Comparison of ENCODE assay signal across 14 cellular contexts in the genomic region with DNA sequence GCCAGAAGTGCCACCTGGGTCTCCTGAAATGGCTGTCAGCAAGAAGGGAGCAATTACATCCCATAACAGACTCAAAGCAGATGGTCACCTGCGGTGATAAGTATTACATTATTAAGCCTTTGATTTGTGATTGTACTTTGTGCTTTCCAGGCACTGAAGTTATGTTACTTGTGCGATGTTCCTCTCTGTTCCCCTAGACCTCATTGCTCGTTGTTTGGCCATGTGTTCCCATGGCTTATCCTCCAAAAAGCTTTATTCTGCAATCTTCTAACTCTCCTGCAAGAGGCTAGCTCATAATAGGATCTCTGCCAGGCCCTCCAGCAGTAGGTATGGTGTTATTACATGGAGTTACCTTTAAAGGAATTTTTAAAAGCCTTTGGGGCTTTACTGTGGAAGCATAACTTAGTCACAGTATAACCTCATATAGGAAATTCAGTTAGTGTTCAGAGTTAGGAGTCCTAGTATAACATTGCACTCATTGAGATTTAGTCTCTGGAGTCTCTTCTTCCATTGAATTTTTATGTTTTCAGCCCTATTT.
DNase-seq lines count a peak whose midpoint lies in the region; ATAC-seq and TF ChIP-seq lines count a peak whose summit lies in the region.
"Had no signal": no experiment of that assay in that cellular context is flagged by ENCODE, and none has a peak within 500 bp of the region (broad histone marks: within the 10 kb centered on the region; RNA-seq: fewer than 3 reads in every experiment).

No MANE protein-coding gene starts in this region.

- no peak for TF ChIP-seq CTCF in glutamatergic neuron (IDR thresholded peaks at IDR 0.05; ENCODE audit: partially characterized antibody, unreplicated experiment)

- no peaks in the 10 kb centered on the region for H3K27me3 Mint-ChIP-seq in activated T-cell treated with anti-CD3 and anti-CD28 coated beads, Interleukin-2, amount 50 U/mL, for 72 hours (ENCODE audit: low read depth)
- no peaks in the 10 kb centered on the region for H3K27me3 Mint-ChIP-seq in glutamatergic neuron (ENCODE audit: unreplicated experiment)
- H3K27me3 Mint-ChIP-seq: memory B cell had no signal

- no peaks in the 10 kb centered on the region for H3K36me3 Mint-ChIP-seq in activated T-cell treated with anti-CD3 and anti-CD28 coated beads, Interleukin-2, amount 50 U/mL, for 72 hours (ENCODE audit: insufficient read depth in 2 of 2)
- H3K36me3 Mint-ChIP-seq in glutamatergic neuron (ENCODE audit: unreplicated experiment): no peaks in the 10 kb centered on the region
- H3K36me3 Mint-ChIP-seq: memory B cell had no signal

- peaks cover 6% of the 10 kb centered on the region for H3K4me1 Mint-ChIP-seq in activated T-cell treated with anti-CD3 and anti-CD28 coated beads, Interleukin-2, amount 50 U/mL, for 72 hours (ENCODE audit: low read depth)
- H3K4me1 Mint-ChIP-seq in glutamatergic neuron (ENCODE audit: low read depth, unreplicated experiment): peaks cover 9% of the 10 kb centered on the region
- H3K4me1 Mint-ChIP-seq: memory B cell had no signal

- no peak for DNase-seq in activated T-cell treated with anti-CD3 and anti-CD28 coated beads, Interleukin-2, amount 50 U/mL, for 72 hours
- no peak for DNase-seq in activated T-cell treated with anti-CD3 and anti-CD28 coated beads, Interleukin-2, amount 50 U/mL, for 1 hour
- DNase-seq in NCI-H82 treated with DMSO at 0.1 percent for 48 hours (lab: John Stamatoyannopoulos, UW; ENCODE audit: unreplicated experiment) (peak; percentile 96), glutamatergic neuron (no peak), epidermal melanocyte (ENCODE audit: insufficient read length, low spot score) (no peak), occipital lobe (lab: John Stamatoyannopoulos, UW) (no peak), C1 segment of cervical spinal cord (lab: John Stamatoyannopoulos, UW) (no peak)
- DNase-seq: activated T-cell treated with anti-CD3 and anti-CD28 coated beads, Interleukin-2, amount 50 U/mL, for 4 hours; MG63; NK-92 treated with Interleukin-12 subunit alpha and Interleukin-12 subunit beta, amount 100 ng/mL, for 24 hours; posterior cingulate gyrus; SW 1271 had no signal

- no peak for ATAC-seq in activated T-cell treated with anti-CD3 and anti-CD28 coated beads, Interleukin-2, amount 50 U/mL, for 72 hours (replicated peaks in 1 of 2)
- ATAC-seq in GM21737 (IDR thresholded peaks at IDR 0.05; ENCODE audit: unreplicated experiment): no peak
- ATAC-seq: activated T-cell treated with anti-CD3 and anti-CD28 coated beads, Interleukin-2, amount 50 U/mL, for 4 hours had no signal

- H3K27ac Mint-ChIP-seq in activated T-cell treated with anti-CD3 and anti-CD28 coated beads, Interleukin-2, amount 50 U/mL, for 72 hours: peak overlapping the region; percentile 69
- H3K27ac Mint-ChIP-seq in glutamatergic neuron (ENCODE audit: unreplicated experiment): peak overlapping the region; percentile 43
- H3K27ac Mint-ChIP-seq: memory B cell had no signal

- H3K9me3 Mint-ChIP-seq in activated T-cell treated with anti-CD3 and anti-CD28 coated beads, Interleukin-2, amount 50 U/mL, for 72 hours: no peaks in the 10 kb centered on the region
- peaks cover 5% of the 10 kb centered on the region for H3K9me3 Mint-ChIP-seq in glutamatergic neuron (ENCODE audit: unreplicated experiment)
- H3K9me3 Mint-ChIP-seq: activated T-cell treated with anti-CD3 and anti-CD28 coated beads, Interleukin-2, amount 50 U/mL, for 4 hours; memory B cell had no signal

- no peak overlapping the region for H3K4me3 Mint-ChIP-seq in activated T-cell treated with anti-CD3 and anti-CD28 coated beads, Interleukin-2, amount 50 U/mL, for 72 hours
- no peak overlapping the region for H3K4me3 Mint-ChIP-seq in glutamatergic neuron (ENCODE audit: unreplicated experiment)
- H3K4me3 Mint-ChIP-seq: activated T-cell treated with anti-CD3 and anti-CD28 coated beads, Interleukin-2, amount 50 U/mL, for 4 hours; memory B cell had no signal
